In genomic region chr20:16620961-16621360, GRCh38 we compare ENCODE assay signal across 19 cellular contexts. TPM values are rescaled to one million over a fixed set of nuclear protein-coding genes. Genes with fewer than 3 reads are reported as not detected.
DNase-seq lines count a peak whose midpoint lies in the region; ATAC-seq and TF ChIP-seq lines count a peak whose summit lies in the region.
"Had no signal": no experiment of that assay in that cellular context is flagged by ENCODE, and none has a peak within 500 bp of the region (broad histone marks: within the 10 kb centered on the region; RNA-seq: fewer than 3 reads in every experiment).

No MANE protein-coding gene starts in this region.

- CTCF ChIA-PET in Caco-2 (lab: Charles Lee) (no interaction called here), mammary epithelial cell (lab: Charles Lee; ENCODE audit: low non-redundant PET) (no interaction called here)

- in situ Hi-C loops in GM13977 (cut with MboI; ENCODE audit: low pct_unique_long_range_greater_than_20kb, low sequenced_read_pairs, unreplicated experiment), result no loop called here
- in situ Hi-C loops in mammary epithelial cell (cut with MboI; ENCODE audit: low sequenced_read_pairs in 2 of 2), result no loop called here

- H3K4me2 ChIP-seq in mesendoderm (ENCODE audit: low read length), result no peak overlapping the region
- H3K4me2 ChIP-seq in mammary epithelial cell (ENCODE audit: insufficient read depth, low read depth, low read length), result no peak overlapping the region
- H3K4me2 ChIP-seq: BLaER1, GM23338 had no signal

- H3K79me2 ChIP-seq in mesendoderm (ENCODE audit: control insufficient read depth, insufficient read depth, low read length) (no peaks in the 10 kb centered on the region), mammary epithelial cell (ENCODE audit: insufficient read depth, low read length) (no peaks in the 10 kb centered on the region)

- H3K4me3 Mint-ChIP-seq in Caco-2 (ENCODE audit: unreplicated experiment) (peak overlapping the region; percentile 3), endodermal cell (no peak overlapping the region), type B pancreatic cell (no peak overlapping the region)
- H3K4me3 Mint-ChIP-seq in stimulated activated naive CD8-positive, alpha-beta T cell treated with anti-CD3 and anti-CD28 coated beads, Interleukin-15, amount 100 ng/mL, for 72 hours, result no peak overlapping the region
- H3K4me3 Mint-ChIP-seq: B cell; CD8-positive, alpha-beta T cell; GM23338; H9; HFFc6 had no signal

- H3K27ac Mint-ChIP-seq in Caco-2 (ENCODE audit: unreplicated experiment), result peak overlapping the region; percentile 12
- H3K27ac Mint-ChIP-seq in endodermal cell, result peak overlapping the region; percentile 89
- peak overlapping the region; percentile 10 for H3K27ac Mint-ChIP-seq in type B pancreatic cell
- H3K27ac Mint-ChIP-seq in stimulated activated naive CD8-positive, alpha-beta T cell treated with anti-CD3 and anti-CD28 coated beads, Interleukin-15, amount 100 ng/mL, for 72 hours, result no peak overlapping the region
- H3K27ac Mint-ChIP-seq: B cell; CD4-positive, CD25-positive, alpha-beta regulatory T cell; CD8-positive, alpha-beta T cell; GM23338; H9; HFFc6 had no signal

- 86% methylated on average over 5 of the region's 5 CpGs for WGBS in endodermal cell (ENCODE audit: insufficient coverage in 1 of 2, insufficient read length in 1 of 2), 2 experiments
- no CpG with 5 or more reads among the region's 5 CpGs for WGBS in mesendoderm (ENCODE audit: extremely low coverage, insufficient coverage, low lambda C conversion rate)
- WGBS in mammary epithelial cell (ENCODE audit: low coverage, missing lambda C conversion rate), result 50% methylated on average over 5 of the region's 5 CpGs

- H3K27me3 Mint-ChIP-seq in Caco-2 (ENCODE audit: insufficient read depth, unreplicated experiment), result no peaks in the 10 kb centered on the region
- no peaks in the 10 kb centered on the region for H3K27me3 Mint-ChIP-seq in endodermal cell (ENCODE audit: insufficient read depth)
- no peaks in the 10 kb centered on the region for H3K27me3 Mint-ChIP-seq in type B pancreatic cell
- H3K27me3 Mint-ChIP-seq in stimulated activated naive CD8-positive, alpha-beta T cell treated with anti-CD3 and anti-CD28 coated beads, Interleukin-15, amount 100 ng/mL, for 72 hours, result no peaks in the 10 kb centered on the region

- peaks cover 6% of the 10 kb centered on the region; the same call in 1 of the 2 replicates for H3K9me3 ChIP-seq in Caco-2
- peaks cover 23% of the 10 kb centered on the region for H3K9me3 ChIP-seq in endodermal cell (ENCODE audit: control insufficient read depth, low read length)
- H3K9me3 ChIP-seq in mammary epithelial cell (replicated peaks; ENCODE audit: insufficient read depth, low read length), result no peaks in the 10 kb centered on the region

- H3K36me3 ChIP-seq in Caco-2 (ENCODE audit: control insufficient read depth, insufficient read depth, low read length) (no peaks in the 10 kb centered on the region), endodermal cell (ENCODE audit: control insufficient read depth, insufficient read depth, low read length) (no peaks in the 10 kb centered on the region), mesendoderm (ENCODE audit: control insufficient read depth, insufficient read depth, low read length) (no peaks in the 10 kb centered on the region), mammary epithelial cell (ENCODE audit: insufficient read depth, low read length) (no peaks in the 10 kb centered on the region)
- H3K36me3 ChIP-seq: BLaER1 had no signal

- no peak overlapping the region for H4K8ac ChIP-seq in mesendoderm (ENCODE audit: low read depth, low read length)

- intact Hi-C loops in Caco-2 (cut with micrococcal nuclease; ENCODE audit: unreplicated experiment), result no loop called here
- intact Hi-C loops in mammary epithelial cell (cut with micrococcal nuclease), result no loop called here

- POLR2A ChIA-PET in Caco-2 (lab: Charles Lee), result no interaction called here

- H3K36me3 Mint-ChIP-seq in Caco-2 (ENCODE audit: insufficient read depth, unreplicated experiment) (no peaks in the 10 kb centered on the region), endodermal cell (ENCODE audit: low read depth) (peaks cover 10% of the 10 kb centered on the region), type B pancreatic cell (no peaks in the 10 kb centered on the region)
- H3K36me3 Mint-ChIP-seq: CD4-positive, CD25-positive, alpha-beta regulatory T cell; CD8-positive, alpha-beta T cell had no signal

- no peak for ATAC-seq in stimulated activated naive CD8-positive, alpha-beta T cell treated with anti-CD3 and anti-CD28 coated beads, Interleukin-15, amount 100 ng/mL, for 72 hours
- ATAC-seq: CD8-positive, alpha-beta T cell; GM23338 had no signal

- no peak overlapping the region for H4K5ac ChIP-seq in mesendoderm (ENCODE audit: low read length)

- H3K4me1 ChIP-seq in Caco-2, result peaks cover 37% of the 10 kb centered on the region
- peaks cover 15% of the 10 kb centered on the region for H3K4me1 ChIP-seq in endodermal cell (ENCODE audit: control insufficient read depth, insufficient read depth, low read length)
- H3K4me1 ChIP-seq in mesendoderm (ENCODE audit: control insufficient read depth, low read depth, low read length), result no peaks in the 10 kb centered on the region
- no peaks in the 10 kb centered on the region for H3K4me1 ChIP-seq in mammary epithelial cell (ENCODE audit: insufficient read depth, low read length)
- H3K4me1 ChIP-seq: BLaER1 had no signal

- H3K9me3 Mint-ChIP-seq in Caco-2 (ENCODE audit: unreplicated experiment), result peaks cover 22% of the 10 kb centered on the region
- peaks cover 27% of the 10 kb centered on the region for H3K9me3 Mint-ChIP-seq in endodermal cell
- peaks cover 23% of the 10 kb centered on the region for H3K9me3 Mint-ChIP-seq in type B pancreatic cell
- H3K9me3 Mint-ChIP-seq in stimulated activated naive CD8-positive, alpha-beta T cell treated with anti-CD3 and anti-CD28 coated beads, Interleukin-15, amount 100 ng/mL, for 72 hours, result peaks cover 8 to 10% of the 10 kb centered on the region in 2 donors

- no peaks in the 10 kb centered on the region for H3K79me1 ChIP-seq in mesendoderm (ENCODE audit: low read length)

- H2AK5ac ChIP-seq in mesendoderm (ENCODE audit: low read length), result no peak overlapping the region

- no peak overlapping the region for H2AFZ ChIP-seq in mammary epithelial cell (ENCODE audit: low read depth, low read length)
- H2AFZ ChIP-seq: GM23338 had no signal

- no peak overlapping the region for H2BK15ac ChIP-seq in mesendoderm (replicated peaks; ENCODE audit: low read depth)

- no peak overlapping the region for H3K23ac ChIP-seq in mesendoderm (ENCODE audit: low read length)

- H3K27me3 ChIP-seq in Caco-2 (replicated peaks; ENCODE audit: control insufficient read depth, insufficient read depth, low read length) (no peaks in the 10 kb centered on the region), endodermal cell (ENCODE audit: control insufficient read depth, insufficient read depth, low read length, poor library complexity, severe bottlenecking) (no peaks in the 10 kb centered on the region), mesendoderm (ENCODE audit: insufficient read depth, low read length, poor library complexity) (no peaks in the 10 kb centered on the region), mammary epithelial cell (ENCODE audit: insufficient read depth, low read length) (no peaks in the 10 kb centered on the region)
- H3K27me3 ChIP-seq: BLaER1 had no signal

- H3K4me1 Mint-ChIP-seq in Caco-2 (ENCODE audit: low read depth, unreplicated experiment) (peaks cover 37% of the 10 kb centered on the region), endodermal cell (peaks cover 53% of the 10 kb centered on the region), type B pancreatic cell (ENCODE audit: unreplicated experiment) (peaks cover 7% of the 10 kb centered on the region)
- H3K4me1 Mint-ChIP-seq in stimulated activated naive CD8-positive, alpha-beta T cell treated with anti-CD3 and anti-CD28 coated beads, Interleukin-15, amount 100 ng/mL, for 72 hours, result no peaks in the 10 kb centered on the region
- H3K4me1 Mint-ChIP-seq: B cell; CD4-positive, CD25-positive, alpha-beta regulatory T cell; GM23338 had no signal

- H3K4me3 ChIP-seq in Caco-2 (ENCODE audit: low read depth, low read length) (no peak overlapping the region), endodermal cell (ENCODE audit: low read length) (no peak overlapping the region), mesendoderm (ENCODE audit: low read length) (no peak overlapping the region), mammary epithelial cell (replicated peaks in 1 of 3; ENCODE audit: insufficient read depth in 1 of 3, low read depth in 2 of 3, low read length in 3 of 3) (no peak overlapping the region)
- H3K4me3 ChIP-seq: BLaER1, GM23338 had no signal

- H3K9ac ChIP-seq in endodermal cell (ENCODE audit: extremely low read depth, low read length, poor library complexity, severe bottlenecking), result no peak overlapping the region
- H3K9ac ChIP-seq in mesendoderm (ENCODE audit: low read length), result no peak overlapping the region
- H3K9ac ChIP-seq in mammary epithelial cell (ENCODE audit: insufficient read depth, low read length), result no peak overlapping the region
- H3K9ac ChIP-seq: BLaER1 had no signal

- dilution Hi-C loops in mammary epithelial cell (cut with HindIII; ENCODE audit: low sequenced_read_pairs), result no loop called here

- no peak overlapping the region for H3K18ac ChIP-seq in mesendoderm (ENCODE audit: low read length)

- BruUV-seq in Caco-2 (replicated peaks; lab: Mats Ljungman, UMichigan), result no TSS peak
- BruUV-seq in mammary epithelial cell (replicated peaks; lab: Mats Ljungman, UMichigan), result no TSS peak

- H3K27ac ChIP-seq in endodermal cell (ENCODE audit: low read depth, low read length), result no peak overlapping the region
- H3K27ac ChIP-seq in mesendoderm (ENCODE audit: low read depth, low read length), result no peak overlapping the region
- H3K27ac ChIP-seq in mammary epithelial cell (ENCODE audit: insufficient read depth, low read depth, low read length), result no peak overlapping the region
- H3K27ac ChIP-seq: 22Rv1, BLaER1, C4-2B had no signal

- no peak overlapping the region for H3K56ac ChIP-seq in mesendoderm (ENCODE audit: low read length)

- DNase-seq in Caco-2 (peak; percentile 58 to 66), endodermal cell (no peak), mesendoderm (peak; percentile 65), type B pancreatic cell (ENCODE audit: extremely low spot score, unreplicated experiment) (no peak), GM13977 (ENCODE audit: low spot score) (no peak), mammary epithelial cell (no peak)
- no peak for DNase-seq in stimulated activated naive CD8-positive, alpha-beta T cell treated with anti-CD3 and anti-CD28 coated beads, Interleukin-15, amount 100 ng/mL, for 72 hours
- DNase-seq: CD4-positive, CD25-positive, alpha-beta regulatory T cell; CD8-positive, alpha-beta T cell; DMS 273 treated with DMSO at 0.1 percent for 48 hours; DMS53; DMS79 treated with DMSO at 0.1 percent for 48 hours; H9; HFFc6 had no signal

- no peak overlapping the region for H2BK5ac ChIP-seq in mesendoderm (ENCODE audit: low read length)

- no peak overlapping the region for H2BK120ac ChIP-seq in mesendoderm (ENCODE audit: low read depth, low read length)

- H3K4ac ChIP-seq in mesendoderm (ENCODE audit: low read depth, low read length), result no peak overlapping the region

- no peak for TF ChIP-seq CTCF in Caco-2 (IDR thresholded peaks at IDR 0.05; ENCODE audit: insufficient read depth in 1 of 2, low read depth in 1 of 2, low read length in 1 of 2, severe bottlenecking in 1 of 2, unreplicated experiment in 1 of 2)
- no peak for TF ChIP-seq CTCF in endodermal cell (conservative IDR thresholded peaks at IDR 0.05)
- no peak for TF ChIP-seq CTCF in type B pancreatic cell (conservative IDR thresholded peaks at IDR 0.05)
- TF ChIP-seq CTCF in GM13977 (IDR thresholded peaks at IDR 0.05; ENCODE audit: extremely low read depth, insufficient read depth, missing control alignments), result no peak
- TF ChIP-seq CTCF in mammary epithelial cell (conservative IDR thresholded peaks at IDR 0.05 in 1 of 2, IDR thresholded peaks at IDR 0.05 in 1 of 2; ENCODE audit: extremely low read depth in 1 of 2, insufficient read depth in 1 of 2, low read depth in 1 of 2, low read length in 2 of 2), result no peak

- H4K20me1 ChIP-seq in mammary epithelial cell (ENCODE audit: insufficient read depth, low read length), result no peaks in the 10 kb centered on the region
- H4K20me1 ChIP-seq: BLaER1 had no signal

RNA-seq across cellular contexts. Expression of gene KIF16B, which starts 47.7 kb away (rescaled TPM):
- 10.9 and 11.3 TPM in 2 replicates for total RNA-seq in Caco-2 (2022)
- 10 to 100 TPM; 17.3 to 18.8 TPM for total RNA-seq in endodermal cell
- 8.3 TPM for polyA plus RNA-seq in endodermal cell (2013, experiment 1 of 2)
- 7.5 TPM for polyA plus RNA-seq in endodermal cell (2013, experiment 2 of 2)
- polyA plus RNA-seq in mesendoderm (2013, experiment 1 of 2), result 5.0 TPM
- polyA plus RNA-seq in mesendoderm (2013, experiment 2 of 2), result 5.5 TPM
- 10.3 and 10.4 TPM in 2 replicates for total RNA-seq in type B pancreatic cell (ENCODE audit: low replicate concordance)
- 10 to 100 TPM; 12.2 to 15.0 TPM for total RNA-seq in mammary epithelial cell
- polyA plus RNA-seq in mammary epithelial cell, result 4.6 TPM
- 9.1 TPM for polyA minus RNA-seq in mammary epithelial cell

Comparison
In these comparisons a context has a peak if more than half of its experiments do, and no peak if none do; other contexts are left out.
1. DNase-seq: peak in Caco-2 (2 of 2) and mesendoderm (single experiment); none in endodermal cell (single experiment), type B pancreatic cell (single experiment), GM13977 (single experiment), stimulated activated naive CD8-positive, alpha-beta T cell treated with anti-CD3 and anti-CD28 coated beads, Interleukin-15, amount 100 ng/mL, for 72 hours (0 of 2) and mammary epithelial cell (single experiment).
2. H3K27ac Mint-ChIP-seq: peak in Caco-2 (single experiment), endodermal cell (single experiment) and type B pancreatic cell (single experiment); none in stimulated activated naive CD8-positive, alpha-beta T cell treated with anti-CD3 and anti-CD28 coated beads, Interleukin-15, amount 100 ng/mL, for 72 hours (0 of 2).